Comparison of ENCODE assay signal across 8 cellular contexts in genomic region chr14:100025111-100025510, GRCh38. TPM values are rescaled to one million over a fixed set of nuclear protein-coding genes. Genes with fewer than 3 reads are reported as not detected.
DNase-seq lines count a peak whose midpoint lies in the region; ATAC-seq lines count a peak whose summit lies in the region.

No MANE protein-coding gene starts in this region.

- no peaks in the 10 kb centered on the region for H3K36me3 ChIP-seq in Karpas-422 (ENCODE audit: insufficient read depth, low read length)

- ATAC-seq in GM19035 (IDR thresholded peaks at IDR 0.05; ENCODE audit: unreplicated experiment) = no peak
- no peak for ATAC-seq in HG03469 (IDR thresholded peaks at IDR 0.05; ENCODE audit: unreplicated experiment)

- H3K9me3 ChIP-seq in Karpas-422 (ENCODE audit: low read length) = no peaks in the 10 kb centered on the region

- no peaks in the 10 kb centered on the region for H3K4me1 ChIP-seq in Karpas-422 (ENCODE audit: low read length)

- no peaks in the 10 kb centered on the region for H3K9me2 ChIP-seq in Karpas-422 (replicated peaks; ENCODE audit: insufficient read depth, low read length)

- H3K9ac ChIP-seq in Karpas-422 (ENCODE audit: low read length) = no peak overlapping the region

- no peaks in the 10 kb centered on the region for H3K36me3 Mint-ChIP-seq in activated CD4-positive, alpha-beta T cell treated with anti-CD3 and anti-CD28 coated beads, Interleukin-2, amount 10 ng/mL, durations not matched to agents 7 days and 5 days (ENCODE audit: low read depth)
- no peaks in the 10 kb centered on the region for H3K36me3 Mint-ChIP-seq in stimulated activated naive CD8-positive, alpha-beta T cell treated with anti-CD3 and anti-CD28 coated beads, Interleukin-15, Interleukin-2, amounts not matched to agents 100 ng/mL and 50 ng/mL, for 24 hours (ENCODE audit: low read depth)

- H3K4me1 Mint-ChIP-seq in activated CD4-positive, alpha-beta T cell treated with anti-CD3 and anti-CD28 coated beads, Interleukin-2, amount 10 ng/mL, durations not matched to agents 7 days and 5 days = peaks cover 8% of the 10 kb centered on the region
- H3K4me1 Mint-ChIP-seq in stimulated activated naive CD8-positive, alpha-beta T cell treated with anti-CD3 and anti-CD28 coated beads, Interleukin-15, Interleukin-2, amounts not matched to agents 100 ng/mL and 50 ng/mL, for 24 hours (ENCODE audit: low read depth) = peaks cover 14% of the 10 kb centered on the region

- peak; percentile 8 for DNase-seq in stimulated activated CD4-positive, alpha-beta T cell treated with anti-CD3 and anti-CD28 coated beads, Interleukin-12 subunit alpha, Interleukin-12 subunit beta, amount 100 ng/mL, for 4 hours
- no peak for DNase-seq in stimulated activated CD4-positive, alpha-beta T cell treated with anti-CD3 and anti-CD28 coated beads, Interleukin-4, amount 100 ng/mL, for 4 hours
- DNase-seq in Karpas-422 (peak; percentile 70), hepatic stellate cell (ENCODE audit: low spot score) (peak; percentile 23)
- DNase-seq in activated CD4-positive, alpha-beta T cell treated with anti-CD3 and anti-CD28 coated beads, Interleukin-2, amount 10 ng/mL, durations not matched to agents 7 days and 5 days = peak; percentile 43

- H3K27me3 ChIP-seq in Karpas-422 (ENCODE audit: low read length) = no peaks in the 10 kb centered on the region

- no peak overlapping the region for H3K27ac ChIP-seq in Karpas-422 (ENCODE audit: low read length)

- no peaks in the 10 kb centered on the region for H3K27me3 Mint-ChIP-seq in activated CD4-positive, alpha-beta T cell treated with anti-CD3 and anti-CD28 coated beads, Interleukin-2, amount 10 ng/mL, durations not matched to agents 7 days and 5 days
- no peaks in the 10 kb centered on the region for H3K27me3 Mint-ChIP-seq in stimulated activated naive CD8-positive, alpha-beta T cell treated with anti-CD3 and anti-CD28 coated beads, Interleukin-15, Interleukin-2, amounts not matched to agents 100 ng/mL and 50 ng/mL, for 24 hours

- no peak overlapping the region for H3K4me3 ChIP-seq in Karpas-422 (ENCODE audit: low read length)

- H4K20me1 ChIP-seq in Karpas-422 (ENCODE audit: insufficient read depth, low read depth, low read length) = no peaks in the 10 kb centered on the region

- H3K27ac Mint-ChIP-seq in activated CD4-positive, alpha-beta T cell treated with anti-CD3 and anti-CD28 coated beads, Interleukin-2, amount 10 ng/mL, durations not matched to agents 7 days and 5 days = no peak overlapping the region
- peak overlapping the region; percentile 56 for H3K27ac Mint-ChIP-seq in stimulated activated naive CD8-positive, alpha-beta T cell treated with anti-CD3 and anti-CD28 coated beads, Interleukin-15, Interleukin-2, amounts not matched to agents 100 ng/mL and 50 ng/mL, for 24 hours

- H3K4me3 Mint-ChIP-seq in activated CD4-positive, alpha-beta T cell treated with anti-CD3 and anti-CD28 coated beads, Interleukin-2, amount 10 ng/mL, durations not matched to agents 7 days and 5 days = no peak overlapping the region
- H3K4me3 Mint-ChIP-seq in stimulated activated naive CD8-positive, alpha-beta T cell treated with anti-CD3 and anti-CD28 coated beads, Interleukin-15, Interleukin-2, amounts not matched to agents 100 ng/mL and 50 ng/mL, for 24 hours = no peak overlapping the region

- H3K79me2 ChIP-seq in Karpas-422 (ENCODE audit: low read length) = no peaks in the 10 kb centered on the region

- H2AFZ ChIP-seq in Karpas-422 (ENCODE audit: low read length) = no peak overlapping the region

- H3K9me3 Mint-ChIP-seq in activated CD4-positive, alpha-beta T cell treated with anti-CD3 and anti-CD28 coated beads, Interleukin-2, amount 10 ng/mL, durations not matched to agents 7 days and 5 days = no peaks in the 10 kb centered on the region
- H3K9me3 Mint-ChIP-seq in stimulated activated naive CD8-positive, alpha-beta T cell treated with anti-CD3 and anti-CD28 coated beads, Interleukin-15, Interleukin-2, amounts not matched to agents 100 ng/mL and 50 ng/mL, for 24 hours = no peaks in the 10 kb centered on the region

- H3K4me2 ChIP-seq in Karpas-422 (ENCODE audit: low read depth, low read length, poor library complexity, severe bottlenecking) = no peak overlapping the region

- CTCF ChIA-PET in activated CD4-positive, alpha-beta T cell treated with anti-CD3 and anti-CD28 coated beads, Interleukin-2, amount 10 ng/mL, durations not matched to agents 7 days and 5 days (lab: Charles Lee) = interaction anchor here (1.0 to 2.0 kb wide), 7 partner anchors 8 to 168 kb away, joined by 3 to 7 read pairs (median 5); no protein-coding TSS in a partner anchor

- POLR2A ChIA-PET in activated CD4-positive, alpha-beta T cell treated with anti-CD3 and anti-CD28 coated beads, Interleukin-2, amount 10 ng/mL, durations not matched to agents 7 days and 5 days (lab: Charles Lee) = no interaction called here

RNA-seq across cellular contexts. Expression of gene EVL, which starts 40.1 kb away (rescaled TPM):
- total RNA-seq in Karpas-422 (2014; rRNA removed; shearing (Covaris generic); ENCODE audit: low replicate concordance) = 3.0 and 3.5 TPM in 2 replicates
- total RNA-seq in activated CD4-positive, alpha-beta T cell treated with anti-CD3 and anti-CD28 coated beads, Interleukin-2, amount 10 ng/mL, durations not matched to agents 7 days and 5 days = 1,000 to 10,000 TPM; 1,017 to 1,048 TPM

Comparison
In these comparisons a context has a peak if more than half of its experiments do, and no peak if none do; other contexts are left out.
1. DNase-seq: peak in stimulated activated CD4-positive, alpha-beta T cell treated with anti-CD3 and anti-CD28 coated beads, Interleukin-12 subunit alpha, Interleukin-12 subunit beta, amount 100 ng/mL, for 4 hours (single experiment), Karpas-422 (single experiment), activated CD4-positive, alpha-beta T cell treated with anti-CD3 and anti-CD28 coated beads, Interleukin-2, amount 10 ng/mL, durations not matched to agents 7 days and 5 days (single experiment) and hepatic stellate cell (single experiment); none in stimulated activated CD4-positive, alpha-beta T cell treated with anti-CD3 and anti-CD28 coated beads, Interleukin-4, amount 100 ng/mL, for 4 hours (0 of 2).
2. RNA of gene EVL, which starts 40.1 kb away (total RNA-seq): 1,017 to 1,048 TPM in activated CD4-positive, alpha-beta T cell treated with anti-CD3 and anti-CD28 coated beads, Interleukin-2, amount 10 ng/mL, durations not matched to agents 7 days and 5 days; 3.0 to 3.5 TPM in Karpas-422; every median in the first group is over 100 times any median in the second.